In the genomic region with DNA sequence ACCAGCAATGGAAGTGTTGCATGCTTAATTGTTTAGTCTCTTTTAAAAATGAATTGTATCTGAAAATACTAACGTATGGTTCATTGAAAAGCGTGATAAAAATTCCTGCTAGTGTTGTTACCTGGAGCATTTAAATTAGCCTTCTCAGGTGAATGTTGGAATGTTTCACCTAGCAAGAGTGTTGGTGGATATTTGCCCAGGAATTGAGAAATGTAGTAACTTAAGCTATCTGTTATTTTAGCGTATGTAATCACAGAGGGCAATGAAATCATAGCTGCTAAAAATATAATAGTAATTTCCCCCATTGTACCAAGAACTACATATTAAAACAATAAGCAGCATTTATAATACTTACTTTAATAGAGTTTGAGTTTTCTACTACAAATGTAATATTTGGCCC, we compare ENCODE assay signal across 9 cellular contexts.
"Had no signal": no experiment of that assay in that cellular context is flagged by ENCODE, and none has a peak within 500 bp of the region (broad histone marks: within the 10 kb centered on the region; RNA-seq: fewer than 3 reads in every experiment).

No MANE protein-coding gene starts in this region.

- H3K27ac ChIP-seq: GM23248 had no signal

- H3K4me1 ChIP-seq: HAP-1 had no signal

- H3K27ac Mint-ChIP-seq: HFFc6 had no signal

- H3K4me3 ChIP-seq: GM23248, HAP-1, K562 had no signal

- ATAC-seq: HCT116, K562 had no signal

- DNase-seq: GM23248, GOT3, H7, HFFc6, IMR-90 had no signal

- H3K9me3 ChIP-seq: HAP-1 had no signal

- H3K9ac ChIP-seq: GM23248 had no signal

- H3K36me3 ChIP-seq: HAP-1 had no signal

- FAIRE-seq: HTR-8/SVneo, K562 had no signal

- H3K4me3 Mint-ChIP-seq: HFFc6 had no signal
